Comparison of ENCODE assay signal across 1 cellular context in genomic region chrX:15512401-15512965, GRCh38.
TF ChIP-seq lines count a peak whose summit lies in the region.

No MANE protein-coding gene starts in this region.

TF ChIP-seq in K562, 482 proteins besides CTCF, POLR2A, EP300 and RAD21:
- TF ChIP-seq IRF1 (CRISPR knock-in tag; IDR thresholded peaks at IDR 0.05; ENCODE audit: borderline replicate concordance) (no peak), NFE2 (IDR thresholded peaks at IDR 0.05; ENCODE audit: low read depth) (0 out of 2 replicates have a peak, but pooled peaks have one; percentile 14), FOSL1 (tag; conservative IDR thresholded peaks at IDR 0.05) (peak; percentile 74), JUND (IDR thresholded peaks at IDR 0.05; ENCODE audit: borderline replicate concordance, low read depth, low read length) (peak; percentile 7; the same call in 1 of the 2 replicates), JUND (tag; IDR thresholded peaks at IDR 0.05; ENCODE audit: borderline replicate concordance, low read depth, low read length) (0 out of 3 replicates have a peak, but pooled peaks have one; percentile 5)
